Comparison of ENCODE assay signal across 1 cellular context in the genomic region with DNA sequence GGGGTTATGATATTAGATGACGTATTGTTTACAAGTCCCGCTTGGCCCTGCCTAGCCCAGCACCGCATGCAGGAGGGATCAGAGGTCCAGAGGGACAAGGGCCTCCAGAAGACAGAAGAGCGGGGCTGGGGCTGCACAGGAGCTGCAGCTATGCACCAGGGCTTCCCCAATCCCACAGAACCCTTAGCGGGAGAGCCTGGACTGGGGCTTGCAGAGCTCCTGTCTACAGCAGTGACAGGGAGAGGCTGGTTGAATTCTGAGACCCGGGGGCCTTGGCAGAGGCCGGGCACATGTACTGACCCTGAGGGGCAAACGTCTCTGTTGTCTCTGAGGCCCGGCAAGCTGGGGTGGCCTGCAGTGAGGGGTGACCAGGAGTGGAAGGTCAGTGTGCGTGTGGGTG.
TF ChIP-seq lines count a peak whose summit lies in the region.

No MANE protein-coding gene starts in this region.

TF ChIP-seq in HepG2, 621 proteins besides CTCF, POLR2A, EP300 and RAD21:
- TF ChIP-seq ZNF713 (CRISPR knock-in tag; IDR thresholded peaks at IDR 0.05) (no peak), NRL (CRISPR knock-in tag; IDR thresholded peaks at IDR 0.05; ENCODE audit: borderline replicate concordance) (no peak), ZNF660 (CRISPR knock-in tag; IDR thresholded peaks at IDR 0.05; ENCODE audit: borderline replicate concordance, low read depth) (no peak), BHLHE40 (IDR thresholded peaks at IDR 0.05; ENCODE audit: low read length) (no peak), ZBTB38 (CRISPR knock-in tag; IDR thresholded peaks at IDR 0.05) (peak; percentile 78; the same call in 1 of the 2 replicates), ZBTB7B (CRISPR knock-in tag; IDR thresholded peaks at IDR 0.05) (no peak), ONECUT2 (CRISPR knock-in tag; IDR thresholded peaks at IDR 0.05) (no peak)
- TF ChIP-seq, protein P1, sequence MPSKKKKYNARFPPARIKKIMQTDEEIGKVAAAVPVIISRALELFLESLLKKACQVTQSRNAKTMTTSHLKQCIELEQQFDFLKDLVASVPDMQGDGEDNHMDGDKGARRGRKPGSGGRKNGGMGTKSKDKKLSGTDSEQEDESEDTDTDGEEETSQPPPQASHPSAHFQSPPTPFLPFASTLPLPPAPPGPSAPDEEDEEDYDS (CRISPR knock-in tag; IDR thresholded peaks at IDR 0.05), result no peak
- TF ChIP-seq, protein P2, sequence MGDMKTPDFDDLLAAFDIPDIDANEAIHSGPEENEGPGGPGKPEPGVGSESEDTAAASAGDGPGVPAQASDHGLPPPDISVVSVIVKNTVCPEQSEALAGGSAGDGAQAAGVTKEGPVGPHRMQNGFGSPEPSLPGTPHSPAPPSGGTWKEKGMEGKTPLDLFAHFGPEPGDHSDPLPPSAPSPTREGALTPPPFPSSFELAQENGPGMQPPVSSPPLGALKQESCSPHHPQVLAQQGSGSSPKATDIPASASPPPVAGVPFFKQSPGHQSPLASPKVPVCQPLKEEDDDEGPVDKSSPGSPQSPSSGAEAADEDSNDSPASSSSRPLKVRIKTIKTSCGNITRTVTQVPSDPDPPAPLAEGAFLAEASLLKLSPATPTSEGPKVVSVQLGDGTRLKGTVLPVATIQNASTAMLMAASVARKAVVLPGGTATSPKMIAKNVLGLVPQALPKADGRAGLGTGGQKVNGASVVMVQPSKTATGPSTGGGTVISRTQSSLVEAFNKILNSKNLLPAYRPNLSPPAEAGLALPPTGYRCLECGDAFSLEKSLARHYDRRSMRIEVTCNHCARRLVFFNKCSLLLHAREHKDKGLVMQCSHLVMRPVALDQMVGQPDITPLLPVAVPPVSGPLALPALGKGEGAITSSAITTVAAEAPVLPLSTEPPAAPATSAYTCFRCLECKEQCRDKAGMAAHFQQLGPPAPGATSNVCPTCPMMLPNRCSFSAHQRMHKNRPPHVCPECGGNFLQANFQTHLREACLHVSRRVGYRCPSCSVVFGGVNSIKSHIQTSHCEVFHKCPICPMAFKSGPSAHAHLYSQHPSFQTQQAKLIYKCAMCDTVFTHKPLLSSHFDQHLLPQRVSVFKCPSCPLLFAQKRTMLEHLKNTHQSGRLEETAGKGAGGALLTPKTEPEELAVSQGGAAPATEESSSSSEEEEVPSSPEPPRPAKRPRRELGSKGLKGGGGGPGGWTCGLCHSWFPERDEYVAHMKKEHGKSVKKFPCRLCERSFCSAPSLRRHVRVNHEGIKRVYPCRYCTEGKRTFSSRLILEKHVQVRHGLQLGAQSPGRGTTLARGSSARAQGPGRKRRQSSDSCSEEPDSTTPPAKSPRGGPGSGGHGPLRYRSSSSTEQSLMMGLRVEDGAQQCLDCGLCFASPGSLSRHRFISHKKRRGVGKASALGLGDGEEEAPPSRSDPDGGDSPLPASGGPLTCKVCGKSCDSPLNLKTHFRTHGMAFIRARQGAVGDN (CRISPR knock-in tag; IDR thresholded peaks at IDR 0.05), result peak; percentile 47; the same call in 1 of the 2 replicates
- TF ChIP-seq, protein P3, sequence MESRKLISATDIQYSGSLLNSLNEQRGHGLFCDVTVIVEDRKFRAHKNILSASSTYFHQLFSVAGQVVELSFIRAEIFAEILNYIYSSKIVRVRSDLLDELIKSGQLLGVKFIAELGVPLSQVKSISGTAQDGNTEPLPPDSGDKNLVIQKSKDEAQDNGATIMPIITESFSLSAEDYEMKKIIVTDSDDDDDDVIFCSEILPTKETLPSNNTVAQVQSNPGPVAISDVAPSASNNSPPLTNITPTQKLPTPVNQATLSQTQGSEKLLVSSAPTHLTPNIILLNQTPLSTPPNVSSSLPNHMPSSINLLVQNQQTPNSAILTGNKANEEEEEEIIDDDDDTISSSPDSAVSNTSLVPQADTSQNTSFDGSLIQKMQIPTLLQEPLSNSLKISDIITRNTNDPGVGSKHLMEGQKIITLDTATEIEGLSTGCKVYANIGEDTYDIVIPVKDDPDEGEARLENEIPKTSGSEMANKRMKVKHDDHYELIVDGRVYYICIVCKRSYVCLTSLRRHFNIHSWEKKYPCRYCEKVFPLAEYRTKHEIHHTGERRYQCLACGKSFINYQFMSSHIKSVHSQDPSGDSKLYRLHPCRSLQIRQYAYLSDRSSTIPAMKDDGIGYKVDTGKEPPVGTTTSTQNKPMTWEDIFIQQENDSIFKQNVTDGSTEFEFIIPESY (CRISPR knock-in tag; IDR thresholded peaks at IDR 0.05), result peak; percentile 66; the same call in 1 of the 2 replicates
TF ChIP-seq in HepG2: peak in this region for 3.
